In the genomic region with DNA sequence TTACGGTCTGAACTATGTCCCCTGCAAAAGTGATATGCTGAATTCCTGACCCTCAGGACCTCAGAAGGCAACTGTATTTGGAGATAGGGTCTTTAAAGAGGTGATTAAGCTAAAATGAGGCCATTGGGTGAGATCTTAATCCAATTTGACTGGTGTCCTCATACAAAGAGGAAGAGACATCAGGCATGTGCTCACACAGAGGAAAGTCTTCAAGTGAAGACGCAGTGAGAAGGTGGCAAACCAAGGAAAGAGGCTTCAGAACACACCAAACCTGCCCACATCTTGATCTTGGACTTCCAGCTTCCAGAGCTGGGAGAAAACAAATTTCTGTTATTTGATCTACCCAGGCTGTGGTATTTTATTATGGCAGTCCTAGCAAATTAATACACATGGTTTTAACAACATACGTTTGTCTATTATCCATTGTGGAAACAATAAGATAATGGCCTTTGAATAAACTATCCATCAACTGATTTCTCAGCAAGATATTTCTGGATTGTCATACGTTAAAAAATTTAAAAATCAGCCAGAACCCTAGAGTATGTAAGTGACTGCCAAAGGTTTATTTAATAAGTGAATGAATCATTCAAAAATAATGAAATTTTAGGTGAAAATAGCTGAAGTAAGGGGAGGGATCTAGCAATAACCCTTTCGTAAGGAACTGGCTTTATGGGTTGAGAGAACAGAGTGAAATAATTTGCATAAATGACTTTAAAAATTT, we compare ENCODE assay signal across 13 cellular contexts. TPM values are rescaled to one million over a fixed set of nuclear protein-coding genes. Genes with fewer than 3 reads are reported as not detected.
DNase-seq lines count a peak whose midpoint lies in the region; ATAC-seq and TF ChIP-seq lines count a peak whose summit lies in the region.
"Had no signal": no experiment of that assay in that cellular context is flagged by ENCODE, and none has a peak within 500 bp of the region (broad histone marks: within the 10 kb centered on the region; RNA-seq: fewer than 3 reads in every experiment).

No MANE protein-coding gene starts in this region.

- H4K20me1 ChIP-seq in Karpas-422 (ENCODE audit: insufficient read depth, low read depth, low read length): no peaks in the 10 kb centered on the region

- peaks cover 0 to 1% of the 10 kb centered on the region in 2 donors for H3K27me3 Mint-ChIP-seq in CD4-positive, alpha-beta memory T cell
- no peaks in the 10 kb centered on the region for H3K27me3 Mint-ChIP-seq in activated naive CD8-positive, alpha-beta T cell
- no peaks in the 10 kb centered on the region for H3K27me3 Mint-ChIP-seq in naive thymus-derived CD8-positive, alpha-beta T cell

- peak overlapping the region; percentile 92 to 100 (median 97) for H3K27ac Mint-ChIP-seq in CD4-positive, alpha-beta memory T cell
- H3K27ac Mint-ChIP-seq in activated naive CD8-positive, alpha-beta T cell: peak overlapping the region; percentile 97
- H3K27ac Mint-ChIP-seq in naive thymus-derived CD8-positive, alpha-beta T cell: peak overlapping the region; percentile 94 to 100 (median 98)
- H3K27ac Mint-ChIP-seq: mesothelial cell of epicardium had no signal

- no peaks in the 10 kb centered on the region for H3K9me3 ChIP-seq in CD4-positive, alpha-beta memory T cell (ENCODE audit: control insufficient read depth in 1 of 2, low read length in 2 of 2)
- H3K9me3 ChIP-seq in Karpas-422 (ENCODE audit: low read length) (no peaks in the 10 kb centered on the region), breast epithelium (no peaks in the 10 kb centered on the region)

- H3K27ac ChIP-seq in CD4-positive, alpha-beta memory T cell (ENCODE audit: low read depth, low read length): peak overlapping the region; percentile 73
- H3K27ac ChIP-seq in Karpas-422 (ENCODE audit: low read length) (peak overlapping the region; percentile 99), breast epithelium (peak overlapping the region in 1 of 2 donors; percentile 2)

- H3K4me3 ChIP-seq in CD4-positive, alpha-beta memory T cell (ENCODE audit: low read length in 2 of 2): peak overlapping the region; percentile 36 to 55
- H3K4me3 ChIP-seq in Karpas-422 (ENCODE audit: low read length): no peak overlapping the region
- H3K4me3 ChIP-seq in breast epithelium: no peak overlapping the region
- H3K4me3 ChIP-seq: smooth muscle cell had no signal

- no peaks in the 10 kb centered on the region for H3K9me2 ChIP-seq in Karpas-422 (replicated peaks; ENCODE audit: insufficient read depth, low read length)

- peaks cover 20% of the 10 kb centered on the region for H3K36me3 ChIP-seq in CD4-positive, alpha-beta memory T cell (ENCODE audit: insufficient read depth, low read length)
- H3K36me3 ChIP-seq in Karpas-422 (ENCODE audit: insufficient read depth, low read length): 0 out of 2 replicates have a peak, but pooled peaks cover 6% of the 10 kb centered on the region
- H3K36me3 ChIP-seq in breast epithelium: no peaks in the 10 kb centered on the region

- intact Hi-C loops in CD4-positive, alpha-beta memory T cell (cut with micrococcal nuclease): loop anchor here (10.0 kb wide), 1 partner anchor 626 kb away; a partner anchor contains a TSS
- intact Hi-C loops in breast epithelium (cut with DNase I; ENCODE audit: low total_unique reads): no loop called here

- no peak for DNase-seq in CD4-positive, alpha-beta memory T cell
- no peak for DNase-seq in Karpas-422
- no peak for DNase-seq in naive thymus-derived CD8-positive, alpha-beta T cell
- DNase-seq in breast epithelium (ENCODE audit: low spot score in 2 of 2): no peak
- DNase-seq in H4 (ENCODE audit: low spot score): no peak
- no peak for DNase-seq in activated CD8-positive, alpha-beta memory T cell treated with anti-CD3 and anti-CD28 coated beads for 24 hours
- DNase-seq: DMS53, glutamatergic neuron, NCI-H1048 had no signal

- peaks cover 56 to 89% (median 69%) of the 10 kb centered on the region in 4 donors for H3K4me1 Mint-ChIP-seq in CD4-positive, alpha-beta memory T cell
- H3K4me1 Mint-ChIP-seq in activated naive CD8-positive, alpha-beta T cell (ENCODE audit: low read depth): peaks cover 86% of the 10 kb centered on the region
- peaks cover 41 to 88% (median 72%) of the 10 kb centered on the region in 4 donors for H3K4me1 Mint-ChIP-seq in naive thymus-derived CD8-positive, alpha-beta T cell

- no peak overlapping the region for H2AFZ ChIP-seq in Karpas-422 (ENCODE audit: low read length)

- peak overlapping the region; percentile 32 to 88 (median 84) for H3K4me3 Mint-ChIP-seq in CD4-positive, alpha-beta memory T cell
- peak overlapping the region; percentile 75 for H3K4me3 Mint-ChIP-seq in activated naive CD8-positive, alpha-beta T cell
- peak overlapping the region; percentile 34 to 88 (median 74) for H3K4me3 Mint-ChIP-seq in naive thymus-derived CD8-positive, alpha-beta T cell
- H3K4me3 Mint-ChIP-seq: mesothelial cell of epicardium had no signal

- no peak for ATAC-seq in naive thymus-derived CD8-positive, alpha-beta T cell
- no peak for ATAC-seq in GM21619 (IDR thresholded peaks at IDR 0.05; ENCODE audit: unreplicated experiment)

- no peaks in the 10 kb centered on the region for H3K27me3 ChIP-seq in CD4-positive, alpha-beta memory T cell (ENCODE audit: insufficient read depth, low read length)
- H3K27me3 ChIP-seq in Karpas-422 (ENCODE audit: low read length) (no peaks in the 10 kb centered on the region), breast epithelium (no peaks in the 10 kb centered on the region)

- no peak for TF ChIP-seq POLR2A in breast epithelium (IDR thresholded peaks at IDR 0.05)

- H3K4me1 ChIP-seq in CD4-positive, alpha-beta memory T cell (ENCODE audit: insufficient read depth, low read length): peaks cover 79% of the 10 kb centered on the region
- H3K4me1 ChIP-seq in Karpas-422 (ENCODE audit: low read length): peaks cover 68% of the 10 kb centered on the region
- H3K4me1 ChIP-seq in breast epithelium: no peaks in the 10 kb centered on the region

- peaks cover 0 to 2% (median 0%) of the 10 kb centered on the region in 8 donors for H3K9me3 Mint-ChIP-seq in CD4-positive, alpha-beta memory T cell
- H3K9me3 Mint-ChIP-seq in activated naive CD8-positive, alpha-beta T cell (ENCODE audit: low read depth): no peaks in the 10 kb centered on the region
- peaks cover 0 to 2% (median 0%) of the 10 kb centered on the region in 9 donors for H3K9me3 Mint-ChIP-seq in naive thymus-derived CD8-positive, alpha-beta T cell
- H3K9me3 Mint-ChIP-seq: mesothelial cell of epicardium had no signal

- POLR2A ChIA-PET in CD4-positive, alpha-beta memory T cell (lab: Charles Lee; ENCODE audit: partially characterized antibody): interaction anchor here (0.7 to 15.9 kb wide), 12 partner anchors 8 to 128 kb away, joined by 3 to 256 read pairs (median 7); a partner anchor contains a TSS
- POLR2A ChIA-PET in naive thymus-derived CD8-positive, alpha-beta T cell (lab: Charles Lee): interaction anchor here (1.1 to 5.6 kb wide), 4 partner anchors 11 to 106 kb away, joined by 3 to 34 read pairs (median 12); no protein-coding TSS in a partner anchor

- H3K36me3 Mint-ChIP-seq in CD4-positive, alpha-beta memory T cell: peaks cover 45 to 72% of the 10 kb centered on the region in 2 donors
- H3K36me3 Mint-ChIP-seq in activated naive CD8-positive, alpha-beta T cell: peaks cover 14% of the 10 kb centered on the region
- H3K36me3 Mint-ChIP-seq in naive thymus-derived CD8-positive, alpha-beta T cell: peaks cover 2 to 72% (median 32%) of the 10 kb centered on the region in 3 donors
- H3K36me3 Mint-ChIP-seq: mesothelial cell of epicardium had no signal

- CTCF ChIA-PET in CD4-positive, alpha-beta memory T cell (lab: Charles Lee; ENCODE audit: partially characterized antibody): interaction anchor here (1.5 to 21.7 kb wide), 4 partner anchors 12 to 96 kb away, joined by 4 to 430 read pairs (median 140); no protein-coding TSS in a partner anchor

- H3K79me2 ChIP-seq in Karpas-422 (ENCODE audit: low read length): peaks cover 72% of the 10 kb centered on the region

- no peak for TF ChIP-seq CTCF in breast epithelium (IDR thresholded peaks at IDR 0.05)

- H3K4me2 ChIP-seq in Karpas-422 (ENCODE audit: low read depth, low read length, poor library complexity, severe bottlenecking): peak overlapping the region; percentile 15
- H3K4me2 ChIP-seq: smooth muscle cell had no signal

- peak overlapping the region; percentile 44; the same call in 1 of the 2 replicates for H3K9ac ChIP-seq in Karpas-422 (ENCODE audit: low read length)

RNA-seq across cellular contexts. Expression of a gene that starts 6.5 kb away (rescaled TPM):
- 100 to 1,000 TPM; 483 to 484 TPM for total RNA-seq in CD4-positive, alpha-beta memory T cell
- 100 to 1,000 TPM in 1 of 2 donors, 10 to 100 TPM in 1; 79.2 to 169 TPM for polyA plus RNA-seq in CD4-positive, alpha-beta memory T cell
- total RNA-seq in Karpas-422 (2014; rRNA removed; shearing (Covaris generic); ENCODE audit: low replicate concordance): 46.8 and 62.6 TPM in 2 replicates
- 100 to 1,000 TPM; 408 to 419 TPM for total RNA-seq in naive thymus-derived CD8-positive, alpha-beta T cell
- polyA plus RNA-seq in naive thymus-derived CD8-positive, alpha-beta T cell: 100 to 1,000 TPM in 2 of 3 donors, 10 to 100 TPM in 1; 97.5 to 116 (median 103) TPM
- 10 to 100 TPM; 17.6 to 43.2 (median 24.9) TPM for total RNA-seq in breast epithelium
- 6.3 and 7.3 TPM in 2 replicates for total RNA-seq in H4 (2014; rRNA removed; shearing (Covaris generic))

Comparison
In these comparisons a context has a peak if more than half of its experiments do, and no peak if none do; other contexts are left out.
1. H3K4me3 ChIP-seq: peak in CD4-positive, alpha-beta memory T cell (2 of 2); none in Karpas-422 (single experiment) and breast epithelium (0 of 3).
2. Peak in every context shown above with its lines, with median percentiles within 50 percentile points of each other: H3K27ac Mint-ChIP-seq and H3K4me3 Mint-ChIP-seq.